12 cellular contexts compared by ENCODE assay signal in genomic region chr19:42856866-42857543, GRCh38. TPM values are rescaled to one million over a fixed set of nuclear protein-coding genes. Genes with fewer than 3 reads are reported as not detected.
A peak's percentile ranks its signal among the peaks of the same experiment; 100 is the strongest.
DNase-seq lines count a peak whose midpoint lies in the region; ATAC-seq and TF ChIP-seq lines count a peak whose summit lies in the region.
"Not testable (repeated sequence)": the region's sequence is repeated elsewhere in the genome, so short reads cannot be mapped to it uniquely, and the experiment has no call there.
"Had no signal": no experiment of that assay in that cellular context is flagged by ENCODE, and none has a peak within 500 bp of the region (broad histone marks: within the 10 kb centered on the region; RNA-seq: fewer than 3 reads in every experiment).

No MANE protein-coding gene starts in this region.

- not testable (repeated sequence) for H3K4me3 Mint-ChIP-seq in CD4-positive, alpha-beta T cell

- TF ChIP-seq CTCF in CD4-positive, alpha-beta T cell (IDR thresholded peaks at IDR 0.05) = peak; percentile 54
- TF ChIP-seq CTCF in GM13976 (IDR thresholded peaks at IDR 0.05; ENCODE audit: borderline replicate concordance, control extremely low read depth, extremely low read depth, insufficient read depth, missing control alignments) = peak; percentile 21
- TF ChIP-seq CTCF in NB4 (IDR thresholded peaks at IDR 0.05; ENCODE audit: low read depth, low read length) = peak; percentile 48
- TF ChIP-seq CTCF in astrocyte of the cerebellum (IDR thresholded peaks at IDR 0.05; ENCODE audit: low read depth, low read length, missing control alignments) = peak; percentile 56
- TF ChIP-seq CTCF in esophagus squamous epithelium (IDR thresholded peaks at IDR 0.05) = peak in 4 of 6 experiments; percentile 40 to 84 (median 48)
- peak; percentile 12 for TF ChIP-seq CTCF in mucosa of descending colon (IDR thresholded peaks at IDR 0.05)

- H3K36me3 Mint-ChIP-seq in CD4-positive, alpha-beta T cell (ENCODE audit: low read depth) = not testable (repeated sequence)

- not testable (repeated sequence) for H3K36me3 ChIP-seq in esophagus squamous epithelium; mucosa of descending colon (ENCODE audit: low read depth)

- H3K27me3 ChIP-seq in CD4-positive, alpha-beta T cell (ENCODE audit: control insufficient read depth, insufficient read depth, low read length); esophagus squamous epithelium: not testable (repeated sequence)

- not testable (repeated sequence) for H3K27ac Mint-ChIP-seq in CD4-positive, alpha-beta T cell

- not testable (repeated sequence) for TF ChIP-seq POLR2A in NB4 (IDR thresholded peaks at IDR 0.05; ENCODE audit: extremely low read depth, insufficient read length); esophagus squamous epithelium (IDR thresholded peaks at IDR 0.05)

- CTCF ChIA-PET in CD4-positive, alpha-beta T cell (lab: Charles Lee) = not testable (repeated sequence)

- POLR2A ChIA-PET in CD4-positive, alpha-beta T cell (lab: Charles Lee) = not testable (repeated sequence)

- H3K4me1 Mint-ChIP-seq in CD4-positive, alpha-beta T cell (ENCODE audit: low read depth) = not testable (repeated sequence)

- not testable (repeated sequence) for H3K9me3 Mint-ChIP-seq in CD4-positive, alpha-beta T cell

- H3K9me3 ChIP-seq in CD4-positive, alpha-beta T cell (ENCODE audit: control insufficient read depth, low read length); esophagus squamous epithelium; mucosa of descending colon: not testable (repeated sequence)

- H3K4me1 ChIP-seq in esophagus squamous epithelium = peaks cover 0 to 13% (median 0%) of the 10 kb centered on the region in 3 donors
- not testable (repeated sequence) for H3K4me1 ChIP-seq in mucosa of descending colon (ENCODE audit: low read depth)

- intact Hi-C loops in CD4-positive, alpha-beta T cell (cut with DNase I, micrococcal nuclease); esophagus squamous epithelium (cut with DNase I); mucosa of descending colon (cut with DNase I, micrococcal nuclease): not testable (repeated sequence)

- DNase-seq in CD4-positive, alpha-beta T cell = peak in 4 of 10 experiments; percentile 1 to 8 (median 8)
- DNase-seq in GM13976 (ENCODE audit: low spot score); astrocyte of the cerebellum (ENCODE audit: low read depth); esophagus squamous epithelium (lab: John Stamatoyannopoulos, UW): not testable (repeated sequence)
- DNase-seq in NB4 (ENCODE audit: low read depth) (peak; percentile 7), T1000 (lab: John Stamatoyannopoulos, UW) (peak; percentile 15), mucosa of descending colon (peak in 1 of 3 donors; percentile 2)
- peak; percentile 36 for DNase-seq in stimulated activated naive CD8-positive, alpha-beta T cell treated with anti-CD3 and anti-CD28 coated beads, Interleukin-15, Interleukin-2, amounts not matched to agents 100 U/mL and 50 U/mL, for 24 hours

- H3K27ac ChIP-seq in CD4-positive, alpha-beta T cell (ENCODE audit: low read depth, low read length); esophagus squamous epithelium: not testable (repeated sequence)

- WGBS in esophagus squamous epithelium, 2 donors = 76 to 79% methylated on average over 18 to 19 of the region's 19 CpGs

- H3K4me3 ChIP-seq in NB4 (ENCODE audit: low read depth, low read length); astrocyte of the cerebellum (ENCODE audit: low read depth, low read length); esophagus squamous epithelium; mucosa of descending colon: not testable (repeated sequence)

- in situ Hi-C loops in GM13976 (cut with MboI; ENCODE audit: low sequenced_read_pairs, unreplicated experiment); astrocyte of the cerebellum (cut with HindIII; ENCODE audit: low sequenced_read_pairs): not testable (repeated sequence)

- not testable (repeated sequence) for H3K27me3 Mint-ChIP-seq in CD4-positive, alpha-beta T cell

- ATAC-seq in CD4-positive, alpha-beta T cell (ENCODE audit: poor library complexity); mucosa of descending colon; stimulated activated naive CD8-positive, alpha-beta T cell treated with anti-CD3 and anti-CD28 coated beads, Interleukin-15, Interleukin-2, amounts not matched to agents 100 U/mL and 50 U/mL, for 24 hours: not testable (repeated sequence)

RNA-seq across cellular contexts. Expression of gene PSG1, which starts 22.5 kb away (rescaled TPM):
- total RNA-seq in CD4-positive, alpha-beta T cell = not detected
- total RNA-seq in esophagus squamous epithelium (not detected), mucosa of descending colon (not detected)
- total RNA-seq: esophagus mucosa; mesothelial cell of epicardium; prostate gland; T-helper 1 cell treated with Interleukin-12 subunit alpha and Interleukin-12 subunit beta and Interleukin-4 antibody, amounts not matched to agents 30 ng/mL and 1 ng/mL, for 36 hours had no signal
